ENCODE assay signal across 33 cellular contexts in the genomic region with DNA sequence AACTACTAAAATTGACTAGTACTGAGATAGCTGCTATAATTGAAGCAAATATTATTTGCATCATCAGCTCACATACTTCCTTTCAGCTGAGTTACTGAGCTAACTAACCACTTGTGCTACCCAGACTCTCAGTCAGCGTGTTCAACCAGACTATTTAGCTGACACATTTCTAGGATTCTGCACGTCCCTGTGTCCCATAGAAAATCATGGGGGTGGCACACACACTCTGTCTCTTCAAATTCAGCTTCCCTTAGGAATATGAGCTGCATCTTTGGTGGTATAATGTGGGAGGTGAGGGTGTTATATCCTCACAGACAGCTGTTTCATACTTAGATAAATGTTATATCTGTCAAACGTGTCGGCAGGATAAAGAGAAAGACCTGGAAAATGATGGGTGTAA.
"Had no signal": no experiment of that assay in that cellular context is flagged by ENCODE, and none has a peak within 500 bp of the region (broad histone marks: within the 10 kb centered on the region; RNA-seq: fewer than 3 reads in every experiment).

No MANE protein-coding gene starts in this region.

- H3K9me3 ChIP-seq: MG63 had no signal

- H3K4me3 ChIP-seq: MG63 had no signal

- H3K9ac ChIP-seq: KMS-11 had no signal

- H3K4me2 ChIP-seq: KMS-11 had no signal

- H3K27me3 ChIP-seq: MG63 had no signal

- DNase-seq: Karpas-422, Kasumi-1, MG63, MM.1S, MV-4-11, NCI-H1048, NCI-H1092, NCI-H1092 treated with DMSO at 0.1 percent for 48 hours, NCI-H1105, NCI-H1105 treated with DMSO at 0.1 percent for 48 hours, NCI-H1417, NCI-H1417 treated with DMSO at 0.1 percent for 48 hours, NCI-H1436, NCI-H1436 treated with DMSO at 0.1 percent for 48 hours, NCI-H146, NCI-H1694, NCI-H1694 treated with DMSO at 0.1 percent for 48 hours, NCI-H187, NCI-H187 treated with DMSO at 0.1 percent for 48 hours, NCI-H2029, NCI-H2029 treated with DMSO at 0.1 percent for 48 hours, NCI-H2081, NCI-H2081 treated with DMSO at 0.1 percent for 48 hours, NCI-H2107, NCI-H2171, NCI-H2171 treated with DMSO at 0.1 percent for 48 hours, NCI-H2227 treated with DMSO at 0.1 percent for 48 hours, NCI-H226, NCI-H345, NCI-H446, NCI-H446 treated with DMSO at 0.1 percent for 48 hours, NCI-H510A had no signal

- H3K27ac ChIP-seq: KMS-11 had no signal

- H3K36me3 ChIP-seq: MG63 had no signal
